Comparison of ENCODE assay signal across 12 cellular contexts in genomic region chr16:17205279-17206139, GRCh38.
DNase-seq lines count a peak whose midpoint lies in the region; ATAC-seq and TF ChIP-seq lines count a peak whose summit lies in the region.
"Had no signal": no experiment of that assay in that cellular context is flagged by ENCODE, and none has a peak within 500 bp of the region (broad histone marks: within the 10 kb centered on the region; RNA-seq: fewer than 3 reads in every experiment).

No MANE protein-coding gene starts in this region.

- no peaks in the 10 kb centered on the region for H4K20me1 ChIP-seq in GM23338 (replicated peaks; ENCODE audit: insufficient read depth)

- H3K4me1 ChIP-seq in GM23338 (ENCODE audit: insufficient read depth), result peaks cover 12% of the 10 kb centered on the region
- H3K4me1 ChIP-seq: ascending aorta, uterus had no signal

- H3K9me3 Mint-ChIP-seq in GM23338, result no peaks in the 10 kb centered on the region
- H3K9me3 Mint-ChIP-seq in activated CD8-positive, alpha-beta T cell treated with anti-CD3 and anti-CD28 coated beads, Interleukin-2, amount 10 ng/mL, durations not matched to agents 7 days and 5 days (ENCODE audit: insufficient read depth), result no peaks in the 10 kb centered on the region

- DNase-seq in AG10803 (ENCODE audit: low read depth) (peak; percentile 92), GM23338 (ENCODE audit: low spot score) (peak; percentile 74), astrocyte of the hippocampus (ENCODE audit: low read depth, low spot score) (peak; percentile 54), medulla oblongata (ENCODE audit: extremely low spot score) (peak; percentile 18), HEK293T (ENCODE audit: extremely low spot score) (no peak)
- no peak for DNase-seq in activated CD8-positive, alpha-beta T cell treated with anti-CD3 and anti-CD28 coated beads, Interleukin-2, amount 10 ng/mL, durations not matched to agents 7 days and 5 days
- DNase-seq: T1000, uterus had no signal

- CTCF ChIA-PET in activated CD8-positive, alpha-beta T cell treated with anti-CD3 and anti-CD28 coated beads, Interleukin-2, amount 10 ng/mL, durations not matched to agents 7 days and 5 days (lab: Charles Lee), result interaction anchor here (1.2 kb wide), 1 partner anchor 22 kb away, joined by 3 read pairs; no protein-coding TSS in a partner anchor
- CTCF ChIA-PET in HEK293T (lab: Yijun Ruan, JAX), result interaction anchor here (0.7 kb wide), 1 partner anchor 14 kb away, joined by 4 read pairs; no protein-coding TSS in a partner anchor

- peak overlapping the region; percentile 63 for H3K27ac Mint-ChIP-seq in GM23338
- no peak overlapping the region for H3K27ac Mint-ChIP-seq in activated CD8-positive, alpha-beta T cell treated with anti-CD3 and anti-CD28 coated beads, Interleukin-2, amount 10 ng/mL, durations not matched to agents 7 days and 5 days

- TF ChIP-seq CTCF in AG10803 (conservative IDR thresholded peaks at IDR 0.05; ENCODE audit: low read length) (no peak), GM23338 (conservative IDR thresholded peaks at IDR 0.05; ENCODE audit: low read depth in 2 of 2) (no peak)

- H3K4me2 ChIP-seq in GM23338, result peak overlapping the region; percentile 42; the same call in 1 of the 2 replicates

- H3K4me3 ChIP-seq in AG10803 (ENCODE audit: low read length) (no peak overlapping the region), GM23338 (no peak overlapping the region)
- H3K4me3 ChIP-seq: ascending aorta, esophagus muscularis mucosa, uterus had no signal

- no peaks in the 10 kb centered on the region for H3K36me3 ChIP-seq in GM23338 (ENCODE audit: insufficient read depth)
- H3K36me3 ChIP-seq: uterus had no signal

- peaks cover 2% of the 10 kb centered on the region for H3K27me3 Mint-ChIP-seq in GM23338 (ENCODE audit: insufficient read depth, low read depth, poor library complexity)
- H3K27me3 Mint-ChIP-seq in activated CD8-positive, alpha-beta T cell treated with anti-CD3 and anti-CD28 coated beads, Interleukin-2, amount 10 ng/mL, durations not matched to agents 7 days and 5 days (ENCODE audit: low read depth), result no peaks in the 10 kb centered on the region

- H3K27me3 ChIP-seq in GM23338 (ENCODE audit: insufficient read depth), result no peaks in the 10 kb centered on the region
- H3K27me3 ChIP-seq: ascending aorta, esophagus muscularis mucosa, uterus had no signal

- H3F3A ChIP-seq in GM23338 (replicated peaks; ENCODE audit: low read depth), result no peaks in the 10 kb centered on the region

- H3K4me3 Mint-ChIP-seq in GM23338, result 0 out of 3 replicates have a peak overlapping the region, but pooled peaks have one; percentile 26
- no peak overlapping the region for H3K4me3 Mint-ChIP-seq in activated CD8-positive, alpha-beta T cell treated with anti-CD3 and anti-CD28 coated beads, Interleukin-2, amount 10 ng/mL, durations not matched to agents 7 days and 5 days

- peaks cover 28% of the 10 kb centered on the region for H3K4me1 Mint-ChIP-seq in GM23338
- H3K4me1 Mint-ChIP-seq in activated CD8-positive, alpha-beta T cell treated with anti-CD3 and anti-CD28 coated beads, Interleukin-2, amount 10 ng/mL, durations not matched to agents 7 days and 5 days (ENCODE audit: low read depth), result no peaks in the 10 kb centered on the region

- H3K79me2 ChIP-seq in GM23338 (replicated peaks; ENCODE audit: insufficient read depth), result peaks cover 3% of the 10 kb centered on the region; the same call in 1 of the 2 replicates

- H3K9me2 ChIP-seq in GM23338 (ENCODE audit: insufficient read depth), result peaks cover 5% of the 10 kb centered on the region; the same call in 1 of the 2 replicates

- H2AFZ ChIP-seq in GM23338, result no peak overlapping the region

- ATAC-seq in GM23338 (peak; percentile 98), GM19455 (IDR thresholded peaks at IDR 0.05; ENCODE audit: unreplicated experiment) (no peak), HG02610 (IDR thresholded peaks at IDR 0.05; ENCODE audit: unreplicated experiment) (no peak)
- ATAC-seq in activated CD8-positive, alpha-beta T cell treated with anti-CD3 and anti-CD28 coated beads, Interleukin-2, amount 10 ng/mL, durations not matched to agents 7 days and 5 days, result no peak

- POLR2A ChIA-PET in activated CD8-positive, alpha-beta T cell treated with anti-CD3 and anti-CD28 coated beads, Interleukin-2, amount 10 ng/mL, durations not matched to agents 7 days and 5 days (lab: Charles Lee), result no interaction called here
- POLR2A ChIA-PET in HEK293T (lab: Yijun Ruan, JAX), result no interaction called here

- H3K27ac ChIP-seq in GM23338 (ENCODE audit: low read depth), result peak overlapping the region; percentile 67
- H3K27ac ChIP-seq: ascending aorta, esophagus muscularis mucosa, uterus had no signal

- H3K36me3 Mint-ChIP-seq in GM23338 (ENCODE audit: low read depth), result no peaks in the 10 kb centered on the region
- H3K36me3 Mint-ChIP-seq in activated CD8-positive, alpha-beta T cell treated with anti-CD3 and anti-CD28 coated beads, Interleukin-2, amount 10 ng/mL, durations not matched to agents 7 days and 5 days (ENCODE audit: low read depth), result peaks cover 24% of the 10 kb centered on the region

TF ChIP-seq in GM23338, 12 proteins besides CTCF, POLR2A, EP300 and RAD21:
- no peak for TF ChIP-seq REST (IDR thresholded peaks at IDR 0.05; ENCODE audit: unreplicated experiment)

TF ChIP-seq in HEK293T, 16 proteins besides CTCF, POLR2A, EP300 and RAD21:
- TF ChIP-seq FOXM1 (IDR thresholded peaks at IDR 0.05; ENCODE audit: borderline replicate concordance) (no peak), FOXA1 (IDR thresholded peaks at IDR 0.05) (no peak), PKNOX1 (IDR thresholded peaks at IDR 0.05) (no peak), BHLHE40 (IDR thresholded peaks at IDR 0.05; ENCODE audit: borderline replicate concordance) (no peak), ELF4 (IDR thresholded peaks at IDR 0.05) (no peak), ZNF384 (IDR thresholded peaks at IDR 0.05) (no peak), LEF1 (IDR thresholded peaks at IDR 0.05; ENCODE audit: borderline replicate concordance) (no peak), FOXK2 (IDR thresholded peaks at IDR 0.05) (no peak), ARNT (IDR thresholded peaks at IDR 0.05) (no peak), CTBP1 (IDR thresholded peaks at IDR 0.05; ENCODE audit: borderline replicate concordance) (no peak), NFRKB (IDR thresholded peaks at IDR 0.05) (no peak), SP1 (IDR thresholded peaks at IDR 0.05) (no peak), L3MBTL2 (conservative IDR thresholded peaks at IDR 0.05) (no peak), HDGF (IDR thresholded peaks at IDR 0.05; ENCODE audit: borderline replicate concordance) (no peak), SUZ12 (IDR thresholded peaks at IDR 0.05) (no peak), TARDBP (IDR thresholded peaks at IDR 0.05) (no peak)

Comparison
In these comparisons a context has a peak if more than half of its experiments do, and no peak if none do; other contexts are left out.
1. DNase-seq: peak in AG10803 (single experiment), GM23338 (single experiment), astrocyte of the hippocampus (single experiment) and medulla oblongata (single experiment); none in activated CD8-positive, alpha-beta T cell treated with anti-CD3 and anti-CD28 coated beads, Interleukin-2, amount 10 ng/mL, durations not matched to agents 7 days and 5 days (single experiment) and HEK293T (single experiment).